In genomic region chr3:18346097-18346496, GRCh38 we compare ENCODE assay signal across 19 cellular contexts.
"Had no signal": no experiment of that assay in that cellular context is flagged by ENCODE, and none has a peak within 500 bp of the region (broad histone marks: within the 10 kb centered on the region; RNA-seq: fewer than 3 reads in every experiment).

No MANE protein-coding gene starts in this region.

- H3K79me2 ChIP-seq: hepatocyte had no signal

- H3K4me2 ChIP-seq: hepatocyte had no signal

- H3K9me3 Mint-ChIP-seq: activated naive CD8-positive, alpha-beta T cell treated with anti-CD3 and anti-CD28 coated beads, Interleukin-2, amount 10 ng/mL, durations not matched to agents 7 days and 5 days; activated T-helper 2 cell treated with anti-CD3 and anti-CD28 coated beads, Interferon-gamma antibody, Interleukin-2, Interleukin-4, amounts not matched to agents 10 μg/mL and 5 μg/mL and 100 μg/mL, durations not matched to agents 14 hours and 24 hours and 36 hours; brain; nephron progenitor cell; type B pancreatic cell had no signal

- DNase-seq: activated CD8-positive, alpha-beta memory T cell treated with anti-CD3 and anti-CD28 coated beads, Interleukin-2, amount 50 U/mL, for 4 hours; activated CD8-positive, alpha-beta T cell treated with anti-CD3 and anti-CD28 coated beads, Interleukin-2, amount 10 ng/mL, durations not matched to agents 7 days and 5 days; activated naive CD8-positive, alpha-beta T cell treated with anti-CD3 and anti-CD28 coated beads, Interleukin-2, amount 10 ng/mL, durations not matched to agents 7 days and 5 days; central memory CD4-positive, alpha-beta T cell; cortex of kidney; effector CD4-positive, alpha-beta T cell; esophagus squamous epithelium; mesenchymal stem cell; nephron progenitor cell; occipital lobe; stimulated activated CD4-positive, alpha-beta T cell treated with anti-CD3 and anti-CD28 coated beads, Interleukin-15, amount 100 ng/mL, for 24 hours; stimulated activated CD4-positive, alpha-beta T cell treated with anti-CD3 and anti-CD28 coated beads, Interleukin-4, amount 100 ng/mL, for 24 hours; stimulated activated naive CD4-positive, alpha-beta T cell treated with Interleukin-2 at 50 U/mL for 16 hours had no signal

- H3K4me1 ChIP-seq: esophagus squamous epithelium had no signal

- H3K9me3 ChIP-seq: esophagus squamous epithelium had no signal

- H3K27ac Mint-ChIP-seq: activated CD8-positive, alpha-beta T cell treated with anti-CD3 and anti-CD28 coated beads, Interleukin-2, amount 10 ng/mL, durations not matched to agents 7 days and 5 days; activated T-helper 2 cell treated with anti-CD3 and anti-CD28 coated beads, Interferon-gamma antibody, Interleukin-2, Interleukin-4, amounts not matched to agents 10 μg/mL and 5 μg/mL and 100 μg/mL, durations not matched to agents 14 hours and 24 hours and 36 hours; brain; nephron progenitor cell; type B pancreatic cell had no signal

- H3K27me3 ChIP-seq: esophagus squamous epithelium, hepatocyte had no signal

- ATAC-seq: activated CD8-positive, alpha-beta T cell treated with anti-CD3 and anti-CD28 coated beads, Interleukin-2, amount 10 ng/mL, durations not matched to agents 7 days and 5 days had no signal

- H3K27me3 Mint-ChIP-seq: brain, type B pancreatic cell had no signal

- H3K27ac ChIP-seq: esophagus squamous epithelium, hepatocyte, skin epidermis, VCaP had no signal

- H2AFZ ChIP-seq: hepatocyte had no signal

- H3K4me3 ChIP-seq: esophagus squamous epithelium, hepatocyte, skin epidermis had no signal

- H3K4me3 Mint-ChIP-seq: activated CD8-positive, alpha-beta T cell treated with anti-CD3 and anti-CD28 coated beads, Interleukin-2, amount 10 ng/mL, durations not matched to agents 7 days and 5 days; activated naive CD8-positive, alpha-beta T cell treated with anti-CD3 and anti-CD28 coated beads, Interleukin-2, amount 10 ng/mL, durations not matched to agents 7 days and 5 days; brain; nephron progenitor cell; type B pancreatic cell had no signal
